Comparison of ENCODE assay signal across 8 cellular contexts in the genomic region with DNA sequence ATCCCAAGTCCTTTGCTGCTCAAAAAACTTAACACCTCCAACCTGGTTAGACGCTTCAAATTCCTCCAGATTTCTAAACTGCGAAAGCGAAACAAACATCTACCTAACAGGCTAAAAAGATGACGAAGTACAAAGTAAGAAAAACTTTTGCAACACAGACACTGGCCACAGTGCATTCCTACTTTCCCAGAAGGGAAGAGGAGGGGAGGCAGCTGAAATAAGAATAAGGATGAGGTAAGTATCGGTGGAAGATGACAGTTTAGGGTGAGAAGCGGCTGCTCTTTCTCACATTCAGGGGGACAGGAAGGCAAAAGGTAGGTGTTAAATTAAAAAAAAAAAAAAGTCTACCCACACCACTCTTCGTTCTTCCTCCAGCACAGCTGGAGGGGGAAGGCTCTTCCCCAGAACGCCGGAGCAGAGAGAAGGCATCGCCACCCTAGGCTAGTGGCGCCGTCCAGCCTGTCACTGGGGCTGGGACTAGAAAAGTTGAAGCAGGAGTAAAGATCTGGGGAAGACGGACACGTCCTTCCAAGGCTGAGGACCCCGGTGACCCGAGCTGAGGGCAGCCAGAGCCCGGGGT. TPM values are rescaled to one million over a fixed set of nuclear protein-coding genes. Genes with fewer than 3 reads are reported as not detected.
DNase-seq lines count a peak whose midpoint lies in the region; ATAC-seq and TF ChIP-seq lines count a peak whose summit lies in the region.

No MANE protein-coding gene starts in this region.

- no peaks in the 10 kb centered on the region for H3K9me3 ChIP-seq in CD4-positive, alpha-beta T cell (ENCODE audit: control insufficient read depth, low read length)

- no peaks in the 10 kb centered on the region for H3K27me3 ChIP-seq in CD4-positive, alpha-beta T cell (ENCODE audit: control insufficient read depth, insufficient read depth, low read length)

- H3K4me1 Mint-ChIP-seq in CD4-positive, alpha-beta T cell (ENCODE audit: low read depth) = peaks cover 28% of the 10 kb centered on the region
- H3K4me1 Mint-ChIP-seq in naive thymus-derived CD8-positive, alpha-beta T cell = peaks cover 12 to 41% (median 30%) of the 10 kb centered on the region in 4 donors

- H3K36me3 Mint-ChIP-seq in CD4-positive, alpha-beta T cell (ENCODE audit: low read depth) = peaks cover 7% of the 10 kb centered on the region
- H3K36me3 Mint-ChIP-seq in naive thymus-derived CD8-positive, alpha-beta T cell = peaks cover 0 to 6% (median 0%) of the 10 kb centered on the region in 3 donors

- TF ChIP-seq CTCF in CD4-positive, alpha-beta T cell (IDR thresholded peaks at IDR 0.05) = no peak

- no peak for TF ChIP-seq POLR2A in erythroblast (IDR thresholded peaks at IDR 0.05; ENCODE audit: low read length)

- peak; percentile 9 for ATAC-seq in CD4-positive, alpha-beta T cell (ENCODE audit: poor library complexity)
- peak; percentile 9 for ATAC-seq in GM19043 (IDR thresholded peaks at IDR 0.05; ENCODE audit: low read depth, unreplicated experiment)
- ATAC-seq in HG03139 (IDR thresholded peaks at IDR 0.05; ENCODE audit: unreplicated experiment) = peak; percentile 9
- peak; percentile 11 to 14 for ATAC-seq in naive thymus-derived CD8-positive, alpha-beta T cell

- POLR2A ChIA-PET in CD4-positive, alpha-beta T cell (lab: Charles Lee) = interaction anchor here (1.0 to 3.5 kb wide), 9 partner anchors 9 to 611 kb away, joined by 4 to 31 read pairs (median 13); a partner anchor contains a TSS
- POLR2A ChIA-PET in naive thymus-derived CD8-positive, alpha-beta T cell (lab: Charles Lee) = interaction anchor here (0.6 to 3.3 kb wide), 8 partner anchors 9 to 1362 kb away, joined by 3 to 27 read pairs (median 4); no protein-coding TSS in a partner anchor

- DNase-seq in CD4-positive, alpha-beta T cell = peak in 2 of 10 experiments; percentile 5 to 24
- DNase-seq in T-helper 1 cell = peak in 4 of 5 donors; percentile 16 to 46 (median 27)
- DNase-seq in erythroblast (lab: John Stamatoyannopoulos, UW) = peak; percentile 51 to 80
- peak in 5 of 10 donors; percentile 9 to 59 (median 42) for DNase-seq in naive thymus-derived CD8-positive, alpha-beta T cell
- no peak for DNase-seq in GF-D8 (lab: John Stamatoyannopoulos, UW)
- no peak for DNase-seq in NCI-H774 (lab: John Stamatoyannopoulos, UW)

- peaks cover 2% of the 10 kb centered on the region for H3K9me3 Mint-ChIP-seq in CD4-positive, alpha-beta T cell
- peaks cover 0 to 7% (median 0%) of the 10 kb centered on the region in 9 donors for H3K9me3 Mint-ChIP-seq in naive thymus-derived CD8-positive, alpha-beta T cell

- intact Hi-C loops in CD4-positive, alpha-beta T cell (cut with DNase I, micrococcal nuclease) = loop anchor here (1.0 to 10.0 kb wide), 8 partner anchors 9 to 1432 kb away; a partner anchor contains a TSS

- no peaks in the 10 kb centered on the region for H3K27me3 Mint-ChIP-seq in CD4-positive, alpha-beta T cell
- no peaks in the 10 kb centered on the region for H3K27me3 Mint-ChIP-seq in naive thymus-derived CD8-positive, alpha-beta T cell

- H3K4me3 Mint-ChIP-seq in CD4-positive, alpha-beta T cell = peak overlapping the region; percentile 95
- peak overlapping the region; percentile 81 to 99 (median 94) for H3K4me3 Mint-ChIP-seq in naive thymus-derived CD8-positive, alpha-beta T cell

- peak overlapping the region; percentile 75 for H3K27ac ChIP-seq in CD4-positive, alpha-beta T cell (ENCODE audit: low read depth, low read length)

- CTCF ChIA-PET in CD4-positive, alpha-beta T cell (lab: Charles Lee) = interaction anchor here (1.2 to 3.3 kb wide), 5 partner anchors 9 to 610 kb away, joined by 3 to 13 read pairs (median 3); no protein-coding TSS in a partner anchor

- H3K27ac Mint-ChIP-seq in CD4-positive, alpha-beta T cell = peak overlapping the region; percentile 84
- H3K27ac Mint-ChIP-seq in naive thymus-derived CD8-positive, alpha-beta T cell = peak overlapping the region; percentile 49 to 97 (median 92)

RNA-seq across cellular contexts. Expression of a gene that starts 0.9 kb away (rescaled TPM):
- total RNA-seq in CD4-positive, alpha-beta T cell = 10 to 100 TPM; 16.8 to 19.3 TPM
- 1 to 10 TPM; 8.9 to 9.5 TPM for total RNA-seq in naive thymus-derived CD8-positive, alpha-beta T cell
- polyA plus RNA-seq in naive thymus-derived CD8-positive, alpha-beta T cell = 10 to 100 TPM in 2 of 3 donors, 1 to 10 TPM in 1; 9.6 to 18.9 (median 10.8) TPM

Comparison
In these comparisons a context has a peak if more than half of its experiments do, and no peak if none do; other contexts are left out.
1. DNase-seq: peak in T-helper 1 cell (4 of 5) and erythroblast (2 of 2); none in GF-D8 (single experiment) and NCI-H774 (single experiment).
2. Peak in every context shown above with its lines, with median percentiles within 50 percentile points of each other: ATAC-seq.